Comparison of ENCODE assay signal across 8 cellular contexts in the genomic region with DNA sequence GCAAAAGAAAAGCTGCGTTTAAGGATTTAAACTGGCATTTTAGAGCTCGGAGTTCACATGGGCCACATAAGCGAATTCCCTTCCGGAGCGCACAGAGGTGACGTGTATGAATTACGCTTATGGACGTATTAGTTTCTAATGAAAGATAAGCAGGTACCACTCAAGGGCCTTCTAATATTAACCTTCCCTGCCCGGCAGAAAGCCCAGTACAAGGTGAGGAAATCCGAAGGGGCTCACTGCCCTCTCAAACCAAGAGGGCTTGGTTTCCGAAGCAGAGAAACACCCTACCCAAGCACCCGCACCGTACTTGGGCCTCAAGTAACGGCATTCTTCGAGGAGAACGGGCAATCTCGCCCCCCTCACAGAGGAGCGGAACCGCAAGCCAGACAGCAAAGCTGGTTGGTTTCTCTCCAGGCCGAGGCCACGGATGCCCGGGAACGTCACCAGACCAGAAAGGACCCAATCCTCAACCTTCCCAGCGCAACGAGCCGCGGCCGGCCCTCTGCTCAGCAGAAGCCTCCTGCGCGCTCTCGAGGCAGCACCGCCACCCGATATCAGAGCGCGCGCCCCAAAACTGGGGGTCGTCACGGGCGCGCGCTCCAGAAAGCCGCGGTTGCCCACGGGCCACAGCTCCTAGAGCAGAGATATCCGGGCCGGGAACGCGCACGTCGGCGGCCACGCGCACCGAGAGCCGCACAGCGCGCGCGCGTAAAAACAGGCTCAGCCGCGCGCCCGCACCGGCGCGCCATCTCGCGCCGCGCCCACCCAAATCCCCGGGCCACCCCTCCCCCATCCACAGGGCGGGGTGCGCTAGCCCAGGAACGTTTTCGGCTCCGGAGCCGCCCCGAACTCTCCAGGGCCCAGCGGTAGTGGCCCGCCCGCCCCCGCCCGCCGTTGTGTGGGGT. TPM values are rescaled to one million over a fixed set of nuclear protein-coding genes. Genes with fewer than 3 reads are reported as not detected.
DNase-seq lines count a peak whose midpoint lies in the region; ATAC-seq and TF ChIP-seq lines count a peak whose summit lies in the region.

No MANE protein-coding gene starts in this region.

- H3K4me3 ChIP-seq in DOHH2 (ENCODE audit: low read length) (peak overlapping the region; percentile 89), ovary (peak overlapping the region; percentile 99), thymus (ENCODE audit: low read length) (peak overlapping the region; percentile 94)

- H3K79me2 ChIP-seq in DOHH2 (ENCODE audit: control insufficient read depth, low read length) = peaks cover 52% of the 10 kb centered on the region

- intact Hi-C loops in head of caudate nucleus (cut with DNase I) = loop anchor here (10.0 kb wide), 1 partner anchor 68 kb away; the partner anchor contains the start of genes IMPDH2 and NDUFAF3
- intact Hi-C loops in ovary (cut with DNase I) = loop anchor here in 2 of 4 donors (5.0 to 10.0 kb wide), 2 partner anchors 61 to 108 kb away; no protein-coding TSS in a partner anchor

- H3K36me3 Mint-ChIP-seq in IgD-negative memory B cell = no peaks in the 10 kb centered on the region
- H3K36me3 Mint-ChIP-seq in activated naive CD4-positive, alpha-beta T cell treated with anti-CD3 and anti-CD28 coated beads, Interleukin-2, amount 50 U/mL, for 72 hours = peaks cover 5 to 14% of the 10 kb centered on the region in 2 donors

- H3K27ac Mint-ChIP-seq in IgD-negative memory B cell = peak overlapping the region; percentile 92 to 97 (median 95)
- peak overlapping the region; percentile 97 for H3K27ac Mint-ChIP-seq in activated naive CD4-positive, alpha-beta T cell treated with anti-CD3 and anti-CD28 coated beads, Interleukin-2, amount 50 U/mL, for 72 hours

- no peaks in the 10 kb centered on the region for H3K9me2 ChIP-seq in DOHH2 (replicated peaks; ENCODE audit: control insufficient read depth, low read length)

- peaks cover 59% of the 10 kb centered on the region for H3K36me3 ChIP-seq in DOHH2 (ENCODE audit: control insufficient read depth, low read length)
- no peaks in the 10 kb centered on the region for H3K36me3 ChIP-seq in ovary
- H3K36me3 ChIP-seq in thymus (ENCODE audit: control insufficient read depth, insufficient read depth) = peaks cover 17% of the 10 kb centered on the region

- ATAC-seq in GM21576 (IDR thresholded peaks at IDR 0.05; ENCODE audit: unreplicated experiment) = peak; percentile 38
- peak; percentile 40 to 51 for ATAC-seq in activated naive CD4-positive, alpha-beta T cell treated with anti-CD3 and anti-CD28 coated beads, Interleukin-2, amount 50 U/mL, for 72 hours

- TF ChIP-seq CTCF in DOHH2 (IDR thresholded peaks at IDR 0.05; ENCODE audit: low read depth, low read length, poor library complexity, severe bottlenecking) = no peak
- no peak for TF ChIP-seq CTCF in ovary (IDR thresholded peaks at IDR 0.05)

- peak overlapping the region; percentile 94 for H3K27ac ChIP-seq in DOHH2 (ENCODE audit: low read depth, low read length)
- peak overlapping the region; percentile 86 to 88 for H3K27ac ChIP-seq in ovary
- peak overlapping the region; percentile 99 for H3K27ac ChIP-seq in thymus (ENCODE audit: low read depth)

- no peak for TF ChIP-seq POLR2A in ovary (IDR thresholded peaks at IDR 0.05)

- WGBS in ovary, 3 donors = 0 to 1% (median 1%) methylated on average over 71 to 85 of the region's 85 CpGs
- under 1% methylated on average over 85 of the region's 85 CpGs for WGBS in thymus

- no peaks in the 10 kb centered on the region for H3K9me3 Mint-ChIP-seq in IgD-negative memory B cell
- no peaks in the 10 kb centered on the region for H3K9me3 Mint-ChIP-seq in activated naive CD4-positive, alpha-beta T cell treated with anti-CD3 and anti-CD28 coated beads, Interleukin-2, amount 50 U/mL, for 72 hours

- no peaks in the 10 kb centered on the region for H3K27me3 Mint-ChIP-seq in IgD-negative memory B cell

- no peak for TF ChIP-seq EP300 in ovary (IDR thresholded peaks at IDR 0.05)

- H3K4me1 Mint-ChIP-seq in IgD-negative memory B cell = peaks cover 13 to 29% (median 23%) of the 10 kb centered on the region in 3 donors

- H3K4me3 Mint-ChIP-seq in IgD-negative memory B cell = peak overlapping the region; percentile 88 to 98 (median 96)

- H3K27me3 ChIP-seq in DOHH2 (ENCODE audit: control insufficient read depth, low read length) (no peaks in the 10 kb centered on the region), ovary (no peaks in the 10 kb centered on the region), thymus (ENCODE audit: control insufficient read depth, insufficient read depth) (no peaks in the 10 kb centered on the region)

- H3K4me1 ChIP-seq in DOHH2 (ENCODE audit: control insufficient read depth, low read length) = peaks cover 24% of the 10 kb centered on the region
- H3K4me1 ChIP-seq in ovary (ENCODE audit: insufficient read depth) = peaks cover 12% of the 10 kb centered on the region
- peaks cover 17% of the 10 kb centered on the region for H3K4me1 ChIP-seq in thymus (ENCODE audit: control insufficient read depth, insufficient read depth, low read length)

- peak overlapping the region; percentile 85 for H3K4me2 ChIP-seq in DOHH2 (ENCODE audit: low read length)

- H3K9me3 ChIP-seq in DOHH2 (ENCODE audit: control insufficient read depth, insufficient read depth, low read length) (no peaks in the 10 kb centered on the region), ovary (no peaks in the 10 kb centered on the region), thymus (ENCODE audit: control insufficient read depth) (no peaks in the 10 kb centered on the region)

- DNase-seq in SK-N-DZ (ENCODE audit: low spot score) (peak; percentile 74), head of caudate nucleus (peak; percentile 59 to 90 (median 82)), ovary (peak; percentile 66 to 90 (median 78))
- peak; percentile 83 for DNase-seq in activated naive CD4-positive, alpha-beta T cell treated with anti-CD3 and anti-CD28 coated beads, Interleukin-2, amount 50 U/mL, for 72 hours (ENCODE audit: low spot score in 2 of 2)

- H3F3A ChIP-seq in DOHH2 (ENCODE audit: control insufficient read depth, insufficient read depth) = peaks cover 8% of the 10 kb centered on the region; the same call in 1 of the 2 replicates

- peaks cover 21% of the 10 kb centered on the region; the same call in 1 of the 2 replicates for H4K20me1 ChIP-seq in DOHH2 (ENCODE audit: control insufficient read depth, insufficient read depth, low read depth, low read length)

RNA-seq across cellular contexts. Expression of gene QRICH1, which starts 0.7 kb away (rescaled TPM):
- 23.6 TPM for polyA plus RNA-seq in IgD-negative memory B cell
- polyA plus RNA-seq in SK-N-DZ (2014; cell fraction: cytosol; rRNA removed) = 61.9 and 84.1 TPM in 2 replicates
- polyA plus RNA-seq in SK-N-DZ (2014; cell fraction: nucleus; rRNA removed) = 195 and 210 TPM in 2 replicates
- 100 to 1,000 TPM; 126 to 150 TPM for total RNA-seq in activated naive CD4-positive, alpha-beta T cell treated with anti-CD3 and anti-CD28 coated beads, Interleukin-2, amount 50 U/mL, for 72 hours
- 100 to 1,000 TPM in 2 of 7 donors, 10 to 100 TPM in 5; 56.9 to 104 (median 90.4) TPM for total RNA-seq in ovary
- 10 to 100 TPM; 46.2 to 78.9 TPM for polyA plus RNA-seq in ovary
- polyA plus RNA-seq in thymus = 53.3 TPM

RNA-seq across cellular contexts. Expression of gene QARS1, which starts 11.4 kb away (rescaled TPM):
- polyA plus RNA-seq in IgD-negative memory B cell (117 TPM), ovary (100 to 1,000 TPM; 191 to 293 TPM), thymus (256 TPM)
- polyA plus RNA-seq in SK-N-DZ (2014; cell fraction: cytosol; rRNA removed) = 163 and 177 TPM in 2 replicates
- 347 and 470 TPM in 2 replicates for polyA plus RNA-seq in SK-N-DZ (2014; cell fraction: nucleus; rRNA removed)
- total RNA-seq in activated naive CD4-positive, alpha-beta T cell treated with anti-CD3 and anti-CD28 coated beads, Interleukin-2, amount 50 U/mL, for 72 hours = 100 to 1,000 TPM; 268 to 378 TPM
- total RNA-seq in ovary = 100 to 1,000 TPM; 165 to 271 (median 204) TPM

RNA-seq across cellular contexts. Expression of gene USP19, which starts 27.4 kb away (rescaled TPM):
- 23.5 TPM for polyA plus RNA-seq in IgD-negative memory B cell
- polyA plus RNA-seq in SK-N-DZ (2014; cell fraction: cytosol; rRNA removed) = 41.5 and 49.9 TPM in 2 replicates
- 111 and 126 TPM in 2 replicates for polyA plus RNA-seq in SK-N-DZ (2014; cell fraction: nucleus; rRNA removed)
- 10 to 100 TPM; 40.8 to 46.7 TPM for total RNA-seq in activated naive CD4-positive, alpha-beta T cell treated with anti-CD3 and anti-CD28 coated beads, Interleukin-2, amount 50 U/mL, for 72 hours
- 10 to 100 TPM; 38.3 to 71.4 (median 53.8) TPM for total RNA-seq in ovary
- polyA plus RNA-seq in ovary = 10 to 100 TPM; 21.7 to 33.3 TPM
- polyA plus RNA-seq in thymus = 25.2 TPM

RNA-seq across cellular contexts. Expression of gene LAMB2, which starts 39.6 kb away (rescaled TPM):
- polyA plus RNA-seq in IgD-negative memory B cell (not detected), ovary (100 to 1,000 TPM; 408 to 528 TPM), thymus (102 TPM)
- polyA plus RNA-seq in SK-N-DZ (2014; cell fraction: cytosol; rRNA removed) = 11.8 and 20.8 TPM in 2 replicates
- polyA plus RNA-seq in SK-N-DZ (2014; cell fraction: nucleus; rRNA removed) = 98.1 and 192 TPM in 2 replicates
- total RNA-seq in activated naive CD4-positive, alpha-beta T cell treated with anti-CD3 and anti-CD28 coated beads, Interleukin-2, amount 50 U/mL, for 72 hours = 1 to 10 TPM in 1 of 2 donors, not detected in 1; 1.4 TPM
- 100 to 1,000 TPM; 457 to 681 (median 491) TPM for total RNA-seq in ovary

Comparison
In these comparisons a context has a peak if more than half of its experiments do, and no peak if none do; other contexts are left out.
1. Peak in every context shown above with its lines: DNase-seq, ATAC-seq, H3K4me3 ChIP-seq and H3K27ac ChIP-seq.